ENCODE assay signal across 1 cellular context in genomic region chr5:82274343-82275266, GRCh38.
TF ChIP-seq lines count a peak whose summit lies in the region.

No MANE protein-coding gene starts in this region.

TF ChIP-seq in WTC11, 78 proteins besides CTCF, POLR2A, EP300 and RAD21 (continued from another document and continues in another):
- 0 out of 2 replicates have a peak, but pooled peaks have one; percentile 56 for TF ChIP-seq E2F1 (CRISPR knock-in tag; IDR thresholded peaks at IDR 0.05)
- TF ChIP-seq AR (CRISPR knock-in tag; IDR thresholded peaks at IDR 0.05) = peak; percentile 93
- no peak for TF ChIP-seq GRHL2 (CRISPR knock-in tag; IDR thresholded peaks at IDR 0.05; ENCODE audit: insufficient replicate concordance, severe bottlenecking)
- TF ChIP-seq ESRRA (CRISPR knock-in tag; IDR thresholded peaks at IDR 0.05; ENCODE audit: borderline replicate concordance) = 0 out of 2 replicates have a peak, but pooled peaks have one; percentile 52
- peak; percentile 97 for TF ChIP-seq PRRX2 (CRISPR knock-in tag; IDR thresholded peaks at IDR 0.05)
- no peak for TF ChIP-seq ZBTB21 (CRISPR knock-in tag; IDR thresholded peaks at IDR 0.05; ENCODE audit: borderline replicate concordance)
- no peak for TF ChIP-seq GTF2I (CRISPR knock-in tag; conservative IDR thresholded peaks at IDR 0.05)
- TF ChIP-seq KAT7 (CRISPR knock-in tag; IDR thresholded peaks at IDR 0.05; ENCODE audit: borderline replicate concordance) = peak; percentile 52
- TF ChIP-seq MXD4 (CRISPR knock-in tag; IDR thresholded peaks at IDR 0.05; ENCODE audit: borderline replicate concordance) = no peak
- peak; percentile 39; the same call in 1 of the 2 replicates for TF ChIP-seq CREB1 (CRISPR knock-in tag; IDR thresholded peaks at IDR 0.05)
- no peak for TF ChIP-seq E2F4 (CRISPR knock-in tag; IDR thresholded peaks at IDR 0.05; ENCODE audit: borderline replicate concordance, low read depth)
- TF ChIP-seq FOXK1 (CRISPR knock-in tag; IDR thresholded peaks at IDR 0.05) = 0 out of 2 replicates have a peak, but pooled peaks have one; percentile 52
- no peak for TF ChIP-seq MAX (CRISPR knock-in tag; IDR thresholded peaks at IDR 0.05)
- 0 out of 2 replicates have a peak, but pooled peaks have one; percentile 64 for TF ChIP-seq ATF3 (CRISPR knock-in tag; conservative IDR thresholded peaks at IDR 0.05)
- no peak for TF ChIP-seq MLX (CRISPR knock-in tag; IDR thresholded peaks at IDR 0.05)
- TF ChIP-seq SMAD4 (CRISPR knock-in tag; IDR thresholded peaks at IDR 0.05) = no peak
- TF ChIP-seq TCF7 (CRISPR knock-in tag; IDR thresholded peaks at IDR 0.05; ENCODE audit: low read depth) = no peak
- no peak for TF ChIP-seq ZNF423 (CRISPR knock-in tag; IDR thresholded peaks at IDR 0.05)
- no peak for TF ChIP-seq OVOL2 (CRISPR knock-in tag; IDR thresholded peaks at IDR 0.05; ENCODE audit: borderline replicate concordance)
- TF ChIP-seq AFF4 (CRISPR knock-in tag; IDR thresholded peaks at IDR 0.05; ENCODE audit: borderline replicate concordance) = 0 out of 2 replicates have a peak, but pooled peaks have one; percentile 92
- no peak; the same call in 1 of the 2 replicates for TF ChIP-seq CREM (CRISPR knock-in tag; IDR thresholded peaks at IDR 0.05)
- TF ChIP-seq STAT6 (CRISPR knock-in tag; conservative IDR thresholded peaks at IDR 0.05; ENCODE audit: low read depth) = no peak
- TF ChIP-seq GABPB1 (CRISPR knock-in tag; IDR thresholded peaks at IDR 0.05) = no peak
- peak; percentile 66; the same call in 1 of the 2 replicates for TF ChIP-seq ZNF232 (CRISPR knock-in tag; IDR thresholded peaks at IDR 0.05)
- TF ChIP-seq PREB (CRISPR knock-in tag; IDR thresholded peaks at IDR 0.05; ENCODE audit: borderline replicate concordance) = no peak
- TF ChIP-seq SOX15 (CRISPR knock-in tag; IDR thresholded peaks at IDR 0.05) = no peak
- TF ChIP-seq E2F5 (CRISPR knock-in tag; IDR thresholded peaks at IDR 0.05) = no peak; the same call in 1 of the 2 replicates
- TF ChIP-seq NR1H2 (CRISPR knock-in tag; IDR thresholded peaks at IDR 0.05) = no peak
- TF ChIP-seq NR3C1 (CRISPR knock-in tag; conservative IDR thresholded peaks at IDR 0.05; ENCODE audit: low read depth) = peak; percentile 55; the same call in 1 of the 2 replicates
- TF ChIP-seq FOXP1 (CRISPR knock-in tag; IDR thresholded peaks at IDR 0.05; ENCODE audit: borderline replicate concordance) = peak; percentile 89
- 0 out of 2 replicates have a peak, but pooled peaks have one; percentile 32 for TF ChIP-seq ZNF281 (CRISPR knock-in tag; IDR thresholded peaks at IDR 0.05)
- no peak for TF ChIP-seq TEAD4 (CRISPR knock-in tag; IDR thresholded peaks at IDR 0.05)
- no peak for TF ChIP-seq ZNF512 (CRISPR knock-in tag; IDR thresholded peaks at IDR 0.05; ENCODE audit: borderline replicate concordance)
- no peak for TF ChIP-seq USF1 (CRISPR knock-in tag; IDR thresholded peaks at IDR 0.05)
